22 cellular contexts compared by ENCODE assay signal in genomic region chr2:66240284-66240683, GRCh38.
DNase-seq lines count a peak whose midpoint lies in the region; ATAC-seq and TF ChIP-seq lines count a peak whose summit lies in the region.
"Had no signal": no experiment of that assay in that cellular context is flagged by ENCODE, and none has a peak within 500 bp of the region (broad histone marks: within the 10 kb centered on the region; RNA-seq: fewer than 3 reads in every experiment).

No MANE protein-coding gene starts in this region.

- H2AK5ac ChIP-seq in neuronal stem cell (ENCODE audit: low read depth, low read length), result no peak overlapping the region

- no peak overlapping the region for H2BK15ac ChIP-seq in neuronal stem cell (ENCODE audit: low read length)

- no peak overlapping the region for H2BK120ac ChIP-seq in neuronal stem cell (ENCODE audit: low read depth, low read length)

- intact Hi-C loops in esophagus muscularis mucosa (cut with DNase I), result no loop called here

- ATAC-seq in GM21381 (IDR thresholded peaks at IDR 0.05; ENCODE audit: unreplicated experiment), result no peak

- DNase-seq in DMS79 (lab: John Stamatoyannopoulos, UW) (peak; percentile 13), DMS79 treated with DMSO at 0.1 percent for 48 hours (lab: John Stamatoyannopoulos, UW) (no peak), esophagus muscularis mucosa (ENCODE audit: extremely low spot score) (no peak), mucosa of gallbladder (ENCODE audit: low spot score) (peak; percentile 38), NCI-H1092 (lab: John Stamatoyannopoulos, UW) (no peak), neuronal stem cell (ENCODE audit: low spot score) (no peak)
- DNase-seq: 8988T; activated CD4-positive, alpha-beta T cell treated with anti-CD3 and anti-CD28 coated beads, Interleukin-2, amount 50 U/mL, for 4 hours; activated gamma-delta T cell treated with Interleukin-2 at 50 U/mL for 16 hours; BE2C; GDM1; H9; Kasumi-1; NCI-H146; NCI-H774; OCI-M1; stimulated activated naive CD4-positive, alpha-beta T cell treated with Interleukin-2 at 50 U/mL for 16 hours; T-helper 2 cell had no signal

- no peak overlapping the region for H3K4ac ChIP-seq in neuronal stem cell (ENCODE audit: low read length)

- no peak overlapping the region for H4K91ac ChIP-seq in neuronal stem cell (ENCODE audit: low read depth, low read length, poor library complexity)

- TF ChIP-seq CTCF in esophagus muscularis mucosa (IDR thresholded peaks at IDR 0.05), result no peak

- H3K9me3 ChIP-seq in esophagus muscularis mucosa, result no peaks in the 10 kb centered on the region
- H3K9me3 ChIP-seq in thymus (ENCODE audit: control insufficient read depth), result no peaks in the 10 kb centered on the region
- H3K9me3 ChIP-seq in neuronal stem cell (replicated peaks in 1 of 2; ENCODE audit: control insufficient read depth in 2 of 2, insufficient read depth in 1 of 2, low read depth in 1 of 2, low read length in 2 of 2), result no peaks in the 10 kb centered on the region
- H3K9me3 ChIP-seq: BE2C had no signal

- H3K27me3 ChIP-seq in esophagus muscularis mucosa (no peaks in the 10 kb centered on the region), thymus (ENCODE audit: control insufficient read depth, insufficient read depth) (no peaks in the 10 kb centered on the region), neuronal stem cell (ENCODE audit: control insufficient read depth in 3 of 3, insufficient read depth in 3 of 3, low read depth in 1 of 3, low read length in 3 of 3) (no peaks in the 10 kb centered on the region)
- H3K27me3 ChIP-seq: BE2C, neural progenitor cell had no signal

- TF ChIP-seq POLR2A in esophagus muscularis mucosa (IDR thresholded peaks at IDR 0.05; ENCODE audit: low read depth), result no peak

- H3K79me1 ChIP-seq in neuronal stem cell (ENCODE audit: low read depth, low read length), result no peaks in the 10 kb centered on the region

- H3K36me3 ChIP-seq in esophagus muscularis mucosa (no peaks in the 10 kb centered on the region), thymus (ENCODE audit: control insufficient read depth, insufficient read depth) (no peaks in the 10 kb centered on the region), neuronal stem cell (replicated peaks in 1 of 2; ENCODE audit: control insufficient read depth in 2 of 2, insufficient read depth in 2 of 2, low read length in 2 of 2) (no peaks in the 10 kb centered on the region)
- H3K36me3 ChIP-seq: BE2C, neural progenitor cell had no signal

- H3K4me2 ChIP-seq in neuronal stem cell (ENCODE audit: insufficient read depth, low read length, poor library complexity, severe bottlenecking), result no peak overlapping the region
- H3K4me2 ChIP-seq: neural progenitor cell had no signal

- H2BK5ac ChIP-seq in neuronal stem cell (ENCODE audit: low read length), result no peak overlapping the region

- no peak overlapping the region for H2AFZ ChIP-seq in neuronal stem cell (ENCODE audit: low read length)
- H2AFZ ChIP-seq: neural progenitor cell had no signal

- H3K4me3 ChIP-seq in esophagus muscularis mucosa (no peak overlapping the region), thymus (ENCODE audit: low read length) (no peak overlapping the region), neuronal stem cell (ENCODE audit: low read length in 2 of 2) (no peak overlapping the region)
- H3K4me3 ChIP-seq: neural progenitor cell had no signal

- WGBS in esophagus muscularis mucosa, result 56% methylated on average over 3 of the region's 3 CpGs
- 73% methylated on average over 3 of the region's 3 CpGs for WGBS in thymus
- WGBS in neuronal stem cell (ENCODE audit: extremely low coverage in 2 of 2, insufficient read length in 2 of 2, insufficient replicate concordance in 1 of 2), 2 donors, result no CpG with 5 or more reads among the region's 3 CpGs

- no peak overlapping the region for H4K8ac ChIP-seq in neuronal stem cell (ENCODE audit: low read depth, low read length)

- no peak overlapping the region for H3K14ac ChIP-seq in neuronal stem cell (ENCODE audit: low read length)

- H3K27ac ChIP-seq in esophagus muscularis mucosa (replicated peaks in 1 of 4) (peak overlapping the region in 3 of 4 donors; percentile 34 to 68 (median 40)), thymus (ENCODE audit: low read depth) (peak overlapping the region; percentile 15), neuronal stem cell (replicated peaks; ENCODE audit: low read length) (no peak overlapping the region)
- H3K27ac ChIP-seq: neural progenitor cell, VCaP had no signal

- no peak overlapping the region for H3K18ac ChIP-seq in neuronal stem cell (ENCODE audit: low read length)

- H2BK12ac ChIP-seq in neuronal stem cell (ENCODE audit: low read length), result no peak overlapping the region

- no peak overlapping the region for H3K9ac ChIP-seq in neuronal stem cell (ENCODE audit: low read depth, low read length, poor library complexity)
- H3K9ac ChIP-seq: neural progenitor cell had no signal

- TF ChIP-seq EP300 in esophagus muscularis mucosa (IDR thresholded peaks at IDR 0.05), result no peak

- peaks cover 0 to 31% (median 15%) of the 10 kb centered on the region in 4 donors for H3K4me1 ChIP-seq in esophagus muscularis mucosa
- no peaks in the 10 kb centered on the region for H3K4me1 ChIP-seq in thymus (ENCODE audit: control insufficient read depth, insufficient read depth, low read length)
- peaks cover 0 to 37% of the 10 kb centered on the region in 2 donors for H3K4me1 ChIP-seq in neuronal stem cell (ENCODE audit: control insufficient read depth in 2 of 2, insufficient read depth in 1 of 2, low read depth in 1 of 2, low read length in 2 of 2)
- H3K4me1 ChIP-seq: BE2C had no signal

- no peak overlapping the region for H3K23ac ChIP-seq in neuronal stem cell (ENCODE audit: low read depth, low read length, poor library complexity)

Comparison
In these comparisons a context has a peak if more than half of its experiments do, and no peak if none do; other contexts are left out.
1. DNase-seq: peak in DMS79 (single experiment) and mucosa of gallbladder (single experiment); none in DMS79 treated with DMSO at 0.1 percent for 48 hours (single experiment), esophagus muscularis mucosa (single experiment), NCI-H1092 (single experiment) and neuronal stem cell (single experiment).